18 cellular contexts compared by ENCODE assay signal in genomic region chr12:106425061-106425706, GRCh38.
DNase-seq lines count a peak whose midpoint lies in the region; FAIRE-seq and TF ChIP-seq lines count a peak whose summit lies in the region.
"Had no signal": no experiment of that assay in that cellular context is flagged by ENCODE, and none has a peak within 500 bp of the region (broad histone marks: within the 10 kb centered on the region; RNA-seq: fewer than 3 reads in every experiment).

No MANE protein-coding gene starts in this region.

- H3K27me3 ChIP-seq in A673 (replicated peaks; ENCODE audit: insufficient read depth, low read depth, low read length, poor library complexity) (no peaks in the 10 kb centered on the region), SK-N-SH (ENCODE audit: insufficient read depth) (no peaks in the 10 kb centered on the region)

- H3K9me2 ChIP-seq in SK-N-SH: no peaks in the 10 kb centered on the region

- peaks cover 4% of the 10 kb centered on the region for H3K4me1 Mint-ChIP-seq in endothelial cell (ENCODE audit: unreplicated experiment)
- H3K4me1 Mint-ChIP-seq: CD8-positive, alpha-beta memory T cell had no signal

- TF ChIP-seq CTCF in A673 (conservative IDR thresholded peaks at IDR 0.05; ENCODE audit: low read depth, low read length) (no peak), endothelial cell (IDR thresholded peaks at IDR 0.05; ENCODE audit: unreplicated experiment) (no peak), SK-N-SH (IDR thresholded peaks at IDR 0.05) (no peak)

- no peaks in the 10 kb centered on the region for H4K20me1 ChIP-seq in SK-N-SH (ENCODE audit: insufficient read depth)

- BruUV-seq in A673 (replicated peaks; lab: Mats Ljungman, UMichigan): no TSS peak

- 100% methylated on average over 1 of the region's 1 CpG for WGBS in SK-N-SH (ENCODE audit: low lambda C conversion rate)

- H3K27ac Mint-ChIP-seq in endothelial cell (ENCODE audit: unreplicated experiment): no peak overlapping the region

- no peaks in the 10 kb centered on the region for H3K36me3 Mint-ChIP-seq in endothelial cell (ENCODE audit: low read depth, unreplicated experiment)

- H3K9me3 ChIP-seq in A673 (ENCODE audit: low read depth, low read length, poor library complexity, severe bottlenecking) (no peaks in the 10 kb centered on the region), SK-N-SH (no peaks in the 10 kb centered on the region)

- no peak overlapping the region for H2AFZ ChIP-seq in SK-N-SH (ENCODE audit: low read depth)

- H3K9ac ChIP-seq in SK-N-SH: no peak overlapping the region

- H3K9me3 Mint-ChIP-seq in endothelial cell (ENCODE audit: unreplicated experiment): no peaks in the 10 kb centered on the region
- H3K9me3 Mint-ChIP-seq: CD8-positive, alpha-beta memory T cell had no signal

- H3K79me2 ChIP-seq in SK-N-SH (ENCODE audit: insufficient read depth): no peaks in the 10 kb centered on the region

- no peak for TF ChIP-seq EP300 in SK-N-SH (IDR thresholded peaks at IDR 0.05; ENCODE audit: borderline replicate concordance in 1 of 2, low read depth in 1 of 2, low read length in 1 of 2)

- FAIRE-seq in H54 (lab: Jason Lieb, UNC): no peak
- FAIRE-seq: RCC 7860 had no signal

- intact Hi-C loops in A673 (cut with micrococcal nuclease; ENCODE audit: unreplicated experiment): no loop called here

- POLR2A ChIA-PET in A673 (lab: Charles Lee; ENCODE audit: low non-redundant PET): no interaction called here
- POLR2A ChIA-PET in SK-N-SH (lab: Yijun Ruan, JAX): no interaction called here

- H3K4me1 ChIP-seq in A673 (ENCODE audit: insufficient read depth, low read length, poor library complexity, severe bottlenecking) (no peaks in the 10 kb centered on the region), SK-N-SH (ENCODE audit: control insufficient read depth in 1 of 2, insufficient read depth in 2 of 2, low read depth in 1 of 2, low read length in 1 of 2) (no peaks in the 10 kb centered on the region; a peak in 1 of 4 replicates)

- H3K27me3 Mint-ChIP-seq in endothelial cell (ENCODE audit: unreplicated experiment): peaks cover 3% of the 10 kb centered on the region
- H3K27me3 Mint-ChIP-seq: CD8-positive, alpha-beta memory T cell had no signal

- H3K27ac ChIP-seq in A673 (ENCODE audit: low read depth, low read length, poor library complexity, severe bottlenecking) (no peak overlapping the region), SK-N-SH (ENCODE audit: low read depth in 2 of 2, low read length in 1 of 2) (no peak overlapping the region)

- H3F3A ChIP-seq in SK-N-SH (replicated peaks; ENCODE audit: insufficient read depth): no peaks in the 10 kb centered on the region

- TF ChIP-seq POLR2A in H54 (IDR thresholded peaks at IDR 0.05; ENCODE audit: low read depth, low read length): no peak

- H3K4me3 ChIP-seq in A673 (ENCODE audit: low read depth, low read length, poor library complexity, severe bottlenecking) (no peak overlapping the region), SK-N-SH (ENCODE audit: low read depth in 2 of 2, low read length in 1 of 2) (no peak overlapping the region)

- CTCF ChIA-PET in A673 (lab: Charles Lee): no interaction called here
- CTCF ChIA-PET in SK-N-SH (lab: Yijun Ruan, JAX): interaction anchor here (0.8 kb wide), 1 partner anchor 416 kb away, joined by 3 read pairs; no protein-coding TSS in a partner anchor

- DNase-seq in A673 (ENCODE audit: low spot score) (peak; percentile 6), H54 (ENCODE audit: insufficient read length, low spot score) (peak; percentile 3), endothelial cell (ENCODE audit: low spot score) (peak; percentile 9), iPS-NIHi7 (ENCODE audit: extremely low spot score) (peak; percentile 40), HT-29 (ENCODE audit: low spot score) (no peak), NCI-H446 treated with DMSO at 0.1 percent for 48 hours (lab: John Stamatoyannopoulos, UW) (no peak), SK-N-SH (no peak)
- DNase-seq: ACHN; C1 segment of cervical spinal cord; CD8-positive, alpha-beta memory T cell; MM.1S; NCI-H1092; NCI-H1436 treated with DMSO at 0.1 percent for 48 hours; NCI-H2081 treated with DMSO at 0.1 percent for 48 hours; NCI-H748 treated with DMSO at 0.1 percent for 48 hours; NK-92 treated with Interleukin-12 subunit alpha and Interleukin-12 subunit beta, amount 100 ng/mL, for 24 hours; SHP77 had no signal

- no peak for TF ChIP-seq RAD21 in SK-N-SH (IDR thresholded peaks at IDR 0.05; ENCODE audit: low read length)

- H3K36me3 ChIP-seq in A673 (ENCODE audit: insufficient read depth, low read length, poor library complexity, severe bottlenecking) (no peaks in the 10 kb centered on the region), SK-N-SH (replicated peaks in 1 of 2; ENCODE audit: control insufficient read depth in 1 of 2, insufficient read depth in 2 of 2, low read length in 1 of 2) (peaks cover 3 to 27% of the 10 kb centered on the region in 2 experiments)

- no peak overlapping the region for H3K4me3 Mint-ChIP-seq in endothelial cell (ENCODE audit: unreplicated experiment)
- H3K4me3 Mint-ChIP-seq: CD8-positive, alpha-beta memory T cell had no signal

- no peak overlapping the region for H3K4me2 ChIP-seq in SK-N-SH

TF ChIP-seq in SK-N-SH, 30 proteins besides CTCF, POLR2A, EP300 and RAD21:
- TF ChIP-seq REST (IDR thresholded peaks at IDR 0.05; ENCODE audit: low read depth, low read length) (no peak), ELF1 (IDR thresholded peaks at IDR 0.05) (no peak), YY1 (IDR thresholded peaks at IDR 0.05; ENCODE audit: low read depth) (no peak), FOSL2 (IDR thresholded peaks at IDR 0.05; ENCODE audit: borderline replicate concordance, low read depth) (no peak)
- TF ChIP-seq, protein P1, sequence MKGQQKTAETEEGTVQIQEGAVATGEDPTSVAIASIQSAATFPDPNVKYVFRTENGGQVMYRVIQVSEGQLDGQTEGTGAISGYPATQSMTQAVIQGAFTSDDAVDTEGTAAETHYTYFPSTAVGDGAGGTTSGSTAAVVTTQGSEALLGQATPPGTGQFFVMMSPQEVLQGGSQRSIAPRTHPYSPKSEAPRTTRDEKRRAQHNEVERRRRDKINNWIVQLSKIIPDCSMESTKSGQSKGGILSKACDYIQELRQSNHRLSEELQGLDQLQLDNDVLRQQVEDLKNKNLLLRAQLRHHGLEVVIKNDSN (IDR thresholded peaks at IDR 0.05; ENCODE audit: borderline replicate concordance, low read depth): no peak
- TF ChIP-seq, protein P2, sequence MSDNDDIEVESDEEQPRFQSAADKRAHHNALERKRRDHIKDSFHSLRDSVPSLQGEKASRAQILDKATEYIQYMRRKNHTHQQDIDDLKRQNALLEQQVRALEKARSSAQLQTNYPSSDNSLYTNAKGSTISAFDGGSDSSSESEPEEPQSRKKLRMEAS (IDR thresholded peaks at IDR 0.05; ENCODE audit: low read depth): no peak

Comparison
In these comparisons a context has a peak if more than half of its experiments do, and no peak if none do; other contexts are left out.
1. DNase-seq: peak in A673 (single experiment), H54 (single experiment), endothelial cell (single experiment) and iPS-NIHi7 (single experiment); none in HT-29 (single experiment), NCI-H446 treated with DMSO at 0.1 percent for 48 hours (single experiment) and SK-N-SH (single experiment).